1 cellular context compared by ENCODE assay signal in genomic region chr11:2447253-2447950, GRCh38.
TF ChIP-seq lines count a peak whose summit lies in the region.

No MANE protein-coding gene starts in this region.

TF ChIP-seq in HepG2, 621 proteins besides CTCF, POLR2A, EP300 and RAD21:
- no peak for TF ChIP-seq SRSF1 (optimal IDR thresholded peaks at IDR 0.05; ENCODE audit: low read depth, low read length)
- TF ChIP-seq ZNF737 (CRISPR knock-in tag; IDR thresholded peaks at IDR 0.05; ENCODE audit: borderline replicate concordance), result no peak
- TF ChIP-seq ZNF839 (CRISPR knock-in tag; IDR thresholded peaks at IDR 0.05; ENCODE audit: borderline replicate concordance), result no peak
- TF ChIP-seq CBX1 (IDR thresholded peaks at IDR 0.05; ENCODE audit: low read depth), result no peak
- no peak for TF ChIP-seq UBTF (CRISPR knock-in tag; IDR thresholded peaks at IDR 0.05)
- TF ChIP-seq IRF9 (CRISPR knock-in tag; IDR thresholded peaks at IDR 0.05; ENCODE audit: borderline replicate concordance), result no peak
- TF ChIP-seq ZEB1 (IDR thresholded peaks at IDR 0.05; ENCODE audit: insufficient replicate concordance, low read depth), result no peak
- TF ChIP-seq NCOA5 (CRISPR knock-in tag; IDR thresholded peaks at IDR 0.05), result no peak
- no peak for TF ChIP-seq MIER3 (CRISPR knock-in tag; IDR thresholded peaks at IDR 0.05; ENCODE audit: borderline replicate concordance)
- no peak for TF ChIP-seq ZNF329 (CRISPR knock-in tag; IDR thresholded peaks at IDR 0.05; ENCODE audit: low read depth)
- no peak for TF ChIP-seq KLF12 (CRISPR knock-in tag; IDR thresholded peaks at IDR 0.05; ENCODE audit: borderline replicate concordance)
- no peak for TF ChIP-seq SMC3 (IDR thresholded peaks at IDR 0.05; ENCODE audit: low read length)
- no peak for TF ChIP-seq ZNF672 (CRISPR knock-in tag; IDR thresholded peaks at IDR 0.05)
- TF ChIP-seq ZNF281 (CRISPR knock-in tag; IDR thresholded peaks at IDR 0.05; ENCODE audit: borderline replicate concordance), result no peak
- TF ChIP-seq GTF2F1 (IDR thresholded peaks at IDR 0.05; ENCODE audit: low read length), result no peak
- no peak for TF ChIP-seq PRDM15 (CRISPR knock-in tag; IDR thresholded peaks at IDR 0.05)
- TF ChIP-seq ZNF580 (CRISPR knock-in tag; IDR thresholded peaks at IDR 0.05; ENCODE audit: borderline replicate concordance, low read depth), result no peak
- no peak for TF ChIP-seq DR1 (CRISPR knock-in tag; IDR thresholded peaks at IDR 0.05)
- no peak for TF ChIP-seq HNRNPH1 (optimal IDR thresholded peaks at IDR 0.05; ENCODE audit: low read depth, low read length)
